In genomic region chr22:45261407-45262088, GRCh38 we compare ENCODE assay signal across 1 cellular context.
TF ChIP-seq lines count a peak whose summit lies in the region.

No MANE protein-coding gene starts in this region.

TF ChIP-seq in HepG2, 621 proteins besides CTCF, POLR2A, EP300 and RAD21:
- TF ChIP-seq ZEB1 (IDR thresholded peaks at IDR 0.05; ENCODE audit: insufficient replicate concordance, low read depth) (no peak), HIVEP1 (CRISPR knock-in tag; IDR thresholded peaks at IDR 0.05) (no peak), ZNF253 (CRISPR knock-in tag; IDR thresholded peaks at IDR 0.05; ENCODE audit: borderline replicate concordance) (no peak), ZNF549 (CRISPR knock-in tag; IDR thresholded peaks at IDR 0.05) (no peak), FOXK2 (IDR thresholded peaks at IDR 0.05) (no peak), ATF7-NPFF (CRISPR knock-in tag; IDR thresholded peaks at IDR 0.05; ENCODE audit: low read depth) (no peak), HNRNPL (IDR thresholded peaks at IDR 0.05; ENCODE audit: low read depth, low read length) (no peak), HOMEZ (CRISPR knock-in tag; IDR thresholded peaks at IDR 0.05; ENCODE audit: low read depth) (no peak), HOXD1 (CRISPR knock-in tag; IDR thresholded peaks at IDR 0.05) (no peak)
- TF ChIP-seq, protein P1, sequence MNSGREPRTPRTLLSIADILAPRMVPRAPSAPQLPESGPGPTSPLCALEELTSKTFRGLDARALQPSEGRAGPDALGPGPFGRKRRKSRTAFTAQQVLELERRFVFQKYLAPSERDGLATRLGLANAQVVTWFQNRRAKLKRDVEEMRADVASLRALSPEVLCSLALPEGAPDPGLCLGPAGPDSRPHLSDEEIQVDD (CRISPR knock-in tag; IDR thresholded peaks at IDR 0.05; ENCODE audit: borderline replicate concordance): no peak
- TF ChIP-seq, protein P2, sequence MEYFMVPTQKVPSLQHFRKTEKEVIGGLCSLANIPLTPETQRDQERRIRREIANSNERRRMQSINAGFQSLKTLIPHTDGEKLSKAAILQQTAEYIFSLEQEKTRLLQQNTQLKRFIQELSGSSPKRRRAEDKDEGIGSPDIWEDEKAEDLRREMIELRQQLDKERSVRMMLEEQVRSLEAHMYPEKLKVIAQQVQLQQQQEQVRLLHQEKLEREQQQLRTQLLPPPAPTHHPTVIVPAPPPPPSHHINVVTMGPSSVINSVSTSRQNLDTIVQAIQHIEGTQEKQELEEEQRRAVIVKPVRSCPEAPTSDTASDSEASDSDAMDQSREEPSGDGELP (IDR thresholded peaks at IDR 0.05; ENCODE audit: borderline replicate concordance, low read depth): no peak
